19 cellular contexts compared by ENCODE assay signal in the genomic region with DNA sequence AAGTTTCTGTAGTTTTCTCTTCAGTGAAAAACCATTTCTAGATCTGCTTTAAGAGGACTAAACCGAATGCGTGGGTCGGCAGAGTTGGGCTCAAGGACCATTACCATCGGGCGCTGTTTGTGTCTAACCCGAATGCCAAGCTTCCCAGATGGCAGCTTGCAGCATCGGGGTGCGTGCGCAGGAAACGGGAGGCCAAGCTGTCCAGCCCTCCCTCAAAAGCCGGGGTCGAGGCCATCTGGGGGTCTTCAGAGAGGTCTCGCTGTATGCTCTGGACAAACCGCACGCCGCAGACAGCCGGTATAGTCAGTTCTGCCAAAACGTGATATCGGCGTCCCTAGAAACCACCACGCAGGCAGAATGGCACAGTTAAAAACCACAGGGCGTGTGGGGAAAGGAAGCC.
DNase-seq lines count a peak whose midpoint lies in the region; ATAC-seq and TF ChIP-seq lines count a peak whose summit lies in the region.
"Had no signal": no experiment of that assay in that cellular context is flagged by ENCODE, and none has a peak within 500 bp of the region (broad histone marks: within the 10 kb centered on the region; RNA-seq: fewer than 3 reads in every experiment).

No MANE protein-coding gene starts in this region.

- H3K27me3 Mint-ChIP-seq in CD14-positive monocyte (ENCODE audit: low read depth in 3 of 3) (peaks cover 4 to 7% (median 5%) of the 10 kb centered on the region in 3 donors), progenitor cell of endocrine pancreas (peaks cover 13% of the 10 kb centered on the region)
- H3K27me3 Mint-ChIP-seq in activated naive CD4-positive, alpha-beta T cell treated with anti-CD3 and anti-CD28 coated beads, Interleukin-2, amount 10 ng/mL, durations not matched to agents 7 days and 5 days = no peaks in the 10 kb centered on the region
- H3K27me3 Mint-ChIP-seq: CD4-positive, alpha-beta T cell had no signal

- no peak overlapping the region for H3K18ac ChIP-seq in trophoblast cell (ENCODE audit: low read length)

- H3K9ac ChIP-seq in trophoblast cell (ENCODE audit: low read length) = no peak overlapping the region
- H3K9ac ChIP-seq: BLaER1 had no signal

- H3K36me3 ChIP-seq in lower lobe of right lung (no peaks in the 10 kb centered on the region), trophoblast cell (ENCODE audit: control insufficient read depth in 1 of 2, insufficient read depth in 2 of 2, low read length in 2 of 2) (no peaks in the 10 kb centered on the region)
- H3K36me3 ChIP-seq: BE2C, BLaER1 had no signal

- no CpG with 5 or more reads among the region's 22 CpGs for WGBS in trophoblast cell (ENCODE audit: extremely low coverage, insufficient coverage, insufficient read length)

- no peak overlapping the region for H4K8ac ChIP-seq in trophoblast cell (ENCODE audit: low read depth, low read length)

- no peak overlapping the region for H2BK5ac ChIP-seq in trophoblast cell (ENCODE audit: low read depth, low read length, poor library complexity)

- no peaks in the 10 kb centered on the region for H3K27me3 ChIP-seq in lower lobe of right lung (ENCODE audit: low read depth)
- H3K27me3 ChIP-seq in trophoblast cell (ENCODE audit: insufficient read depth, low read length) = no peaks in the 10 kb centered on the region
- H3K27me3 ChIP-seq: BE2C, BLaER1 had no signal

- H3K14ac ChIP-seq in trophoblast cell (ENCODE audit: low read length) = no peak overlapping the region

- H3K79me1 ChIP-seq in trophoblast cell (ENCODE audit: low read length) = no peaks in the 10 kb centered on the region

- H3K4me1 Mint-ChIP-seq in CD14-positive monocyte (no peaks in the 10 kb centered on the region), progenitor cell of endocrine pancreas (ENCODE audit: low read depth) (no peaks in the 10 kb centered on the region)
- H3K4me1 Mint-ChIP-seq in activated naive CD4-positive, alpha-beta T cell treated with anti-CD3 and anti-CD28 coated beads, Interleukin-2, amount 10 ng/mL, durations not matched to agents 7 days and 5 days = no peaks in the 10 kb centered on the region

- H2AK5ac ChIP-seq in trophoblast cell (ENCODE audit: low read length) = no peak overlapping the region

- no peak overlapping the region for H3K4me2 ChIP-seq in trophoblast cell (ENCODE audit: low read length)
- H3K4me2 ChIP-seq: BLaER1 had no signal

- CTCF ChIA-PET in activated naive CD4-positive, alpha-beta T cell treated with anti-CD3 and anti-CD28 coated beads, Interleukin-2, amount 10 ng/mL, durations not matched to agents 7 days and 5 days (lab: Charles Lee) = no interaction called here

- no peak overlapping the region for H3K4ac ChIP-seq in trophoblast cell (ENCODE audit: low read depth, low read length)

- H2BK12ac ChIP-seq in trophoblast cell (ENCODE audit: low read length) = no peak overlapping the region

- H3K4me1 ChIP-seq in lower lobe of right lung (no peaks in the 10 kb centered on the region), trophoblast cell (ENCODE audit: control insufficient read depth in 1 of 2, insufficient read depth in 2 of 2, low read length in 2 of 2) (peaks cover 2 to 5% of the 10 kb centered on the region in 2 experiments)
- H3K4me1 ChIP-seq: BE2C, BLaER1, Caco-2 had no signal

- no peak for TF ChIP-seq CTCF in CD14-positive monocyte (IDR thresholded peaks at IDR 0.05)
- TF ChIP-seq CTCF in NB4 (IDR thresholded peaks at IDR 0.05; ENCODE audit: low read depth, low read length) = no peak
- TF ChIP-seq CTCF in lower lobe of right lung (IDR thresholded peaks at IDR 0.05) = no peak
- no peak for TF ChIP-seq CTCF in progenitor cell of endocrine pancreas (IDR thresholded peaks at IDR 0.05; ENCODE audit: unreplicated experiment)

- no peak overlapping the region for H4K12ac ChIP-seq in trophoblast cell (ENCODE audit: low read depth, low read length)

- no peak overlapping the region for H2BK120ac ChIP-seq in trophoblast cell (ENCODE audit: insufficient read depth, low read length, poor library complexity)

- H3K27ac Mint-ChIP-seq in CD14-positive monocyte = no peak overlapping the region
- H3K27ac Mint-ChIP-seq in progenitor cell of endocrine pancreas = no peak overlapping the region
- H3K27ac Mint-ChIP-seq in activated naive CD4-positive, alpha-beta T cell treated with anti-CD3 and anti-CD28 coated beads, Interleukin-2, amount 10 ng/mL, durations not matched to agents 7 days and 5 days = no peak overlapping the region
- H3K27ac Mint-ChIP-seq: CD4-positive, alpha-beta T cell; CD8-positive, alpha-beta T cell had no signal

- no peaks in the 10 kb centered on the region for H3K79me2 ChIP-seq in trophoblast cell (ENCODE audit: control insufficient read depth, insufficient read depth, low read length, poor library complexity)

- intact Hi-C loops in CD14-positive monocyte (cut with micrococcal nuclease) = no loop called here
- intact Hi-C loops in lower lobe of right lung (cut with DNase I) = no loop called here

- H3K27ac ChIP-seq in lower lobe of right lung (no peak overlapping the region), trophoblast cell (ENCODE audit: low read depth, low read length) (no peak overlapping the region)
- H3K27ac ChIP-seq: BLaER1 had no signal

- peak; percentile 20 for DNase-seq in CD14-positive monocyte (ENCODE audit: low spot score)
- peak; percentile 22 for DNase-seq in NB4 (ENCODE audit: low read depth)
- DNase-seq in lower lobe of right lung = peak; percentile 24
- DNase-seq in trophoblast cell = no peak
- no peak for DNase-seq in progenitor cell of endocrine pancreas (ENCODE audit: low spot score, unreplicated experiment)
- no peak for DNase-seq in activated naive CD4-positive, alpha-beta T cell treated with anti-CD3 and anti-CD28 coated beads, Interleukin-2, amount 10 ng/mL, durations not matched to agents 7 days and 5 days
- no peak for DNase-seq in NCI-H524 treated with DMSO at 0.1 percent for 48 hours (lab: John Stamatoyannopoulos, UW)
- DNase-seq in activated CD4-positive, alpha-beta T cell treated with anti-CD3 and anti-CD28 coated beads, Interleukin-2, amount 50 U/mL, for 4 hours = no peak
- DNase-seq: 8988T; ACHN; BE2C; C1 segment of cervical spinal cord; Caco-2; Calu3; CD4-positive, alpha-beta T cell; CD8-positive, alpha-beta T cell; DMS79 treated with DMSO at 0.1 percent for 48 hours; GF-D8 had no signal

- H3K36me3 Mint-ChIP-seq in CD14-positive monocyte (no peaks in the 10 kb centered on the region), progenitor cell of endocrine pancreas (ENCODE audit: insufficient read depth) (no peaks in the 10 kb centered on the region)
- no peaks in the 10 kb centered on the region for H3K36me3 Mint-ChIP-seq in activated naive CD4-positive, alpha-beta T cell treated with anti-CD3 and anti-CD28 coated beads, Interleukin-2, amount 10 ng/mL, durations not matched to agents 7 days and 5 days
- H3K36me3 Mint-ChIP-seq: CD8-positive, alpha-beta T cell had no signal

- TF ChIP-seq POLR2A in NB4 (IDR thresholded peaks at IDR 0.05; ENCODE audit: extremely low read depth, insufficient read length) = no peak

- no peak overlapping the region for H4K91ac ChIP-seq in trophoblast cell (ENCODE audit: low read depth, low read length)

- H3K9me3 ChIP-seq in lower lobe of right lung (no peaks in the 10 kb centered on the region), trophoblast cell (ENCODE audit: insufficient read depth, low read depth, low read length) (no peaks in the 10 kb centered on the region)
- H3K9me3 ChIP-seq: BE2C, BLaER1, Caco-2 had no signal

- no peak overlapping the region for H2AFZ ChIP-seq in trophoblast cell (ENCODE audit: insufficient read depth, low read length, poor library complexity)

- no peak overlapping the region for H3K4me3 Mint-ChIP-seq in CD14-positive monocyte
- no peak overlapping the region for H3K4me3 Mint-ChIP-seq in progenitor cell of endocrine pancreas (ENCODE audit: low read depth)
- H3K4me3 Mint-ChIP-seq in activated naive CD4-positive, alpha-beta T cell treated with anti-CD3 and anti-CD28 coated beads, Interleukin-2, amount 10 ng/mL, durations not matched to agents 7 days and 5 days = no peak overlapping the region
- H3K4me3 Mint-ChIP-seq: CD4-positive, alpha-beta T cell; CD8-positive, alpha-beta T cell had no signal

- H3K23ac ChIP-seq in trophoblast cell (ENCODE audit: low read length) = no peak overlapping the region

- H3K4me3 ChIP-seq in NB4 (ENCODE audit: low read depth, low read length) (no peak overlapping the region), lower lobe of right lung (no peak overlapping the region), trophoblast cell (ENCODE audit: low read depth, low read length) (peak overlapping the region; percentile 44)
- H3K4me3 ChIP-seq: BLaER1 had no signal

- ATAC-seq in lower lobe of right lung = no peak
- ATAC-seq: CD8-positive, alpha-beta T cell had no signal

- H3K9me3 Mint-ChIP-seq in CD14-positive monocyte (no peaks in the 10 kb centered on the region), progenitor cell of endocrine pancreas (ENCODE audit: low read depth) (no peaks in the 10 kb centered on the region)
- no peaks in the 10 kb centered on the region for H3K9me3 Mint-ChIP-seq in activated naive CD4-positive, alpha-beta T cell treated with anti-CD3 and anti-CD28 coated beads, Interleukin-2, amount 10 ng/mL, durations not matched to agents 7 days and 5 days
- H3K9me3 Mint-ChIP-seq: CD4-positive, alpha-beta T cell; CD8-positive, alpha-beta T cell had no signal

Comparison
In these comparisons a context has a peak if more than half of its experiments do, and no peak if none do; other contexts are left out.
1. DNase-seq: peak in CD14-positive monocyte (single experiment), NB4 (single experiment) and lower lobe of right lung (single experiment); none in trophoblast cell (0 of 2), progenitor cell of endocrine pancreas (single experiment), activated naive CD4-positive, alpha-beta T cell treated with anti-CD3 and anti-CD28 coated beads, Interleukin-2, amount 10 ng/mL, durations not matched to agents 7 days and 5 days (single experiment), NCI-H524 treated with DMSO at 0.1 percent for 48 hours (single experiment) and activated CD4-positive, alpha-beta T cell treated with anti-CD3 and anti-CD28 coated beads, Interleukin-2, amount 50 U/mL, for 4 hours (0 of 2).